30 cellular contexts compared by ENCODE assay signal in genomic region chr6:120681204-120681603, GRCh38.
"Had no signal": no experiment of that assay in that cellular context is flagged by ENCODE, and none has a peak within 500 bp of the region (broad histone marks: within the 10 kb centered on the region; RNA-seq: fewer than 3 reads in every experiment).

No MANE protein-coding gene starts in this region.

- DNase-seq: activated CD4-positive, alpha-beta memory T cell treated with anti-CD3 and anti-CD28 coated beads for 36 hours; activated CD4-positive, alpha-beta T cell treated with anti-CD3 and anti-CD28 coated beads for 36 hours; activated CD4-positive, alpha-beta T cell treated with anti-CD3 and anti-CD28 coated beads, Interleukin-2, amount 10 ng/mL, durations not matched to agents 24 days and 14 days; activated CD4-positive, CD25-positive, alpha-beta regulatory T cell; activated CD4-positive, CD25-positive, alpha-beta regulatory T cell treated with anti-CD3 and anti-CD28 coated beads, Interleukin-2, amount 50 U/mL, for 72 hours; activated CD8-positive, alpha-beta memory T cell treated with anti-CD3 and anti-CD28 coated beads, Interleukin-2, amount 10 ng/mL, durations not matched to agents 7 days and 5 days; activated CD8-positive, alpha-beta memory T cell treated with anti-CD3 and anti-CD28 coated beads, Interleukin-2, amount 50 U/mL, for 4 hours; activated CD8-positive, alpha-beta T cell treated with anti-CD3 and anti-CD28 coated beads, Interleukin-2, amount 10 ng/mL, durations not matched to agents 7 days and 5 days; activated gamma-delta T cell; activated naive CD4-positive, alpha-beta T cell; activated naive CD4-positive, alpha-beta T cell treated with anti-CD3 and anti-CD28 coated beads, Interleukin-2, amount 10 ng/mL, durations not matched to agents 7 days and 5 days; activated naive CD8-positive, alpha-beta T cell treated with anti-CD3 and anti-CD28 coated beads, Interleukin-2, amount 10 ng/mL, durations not matched to agents 7 days and 5 days; activated T-cell treated with anti-CD3 and anti-CD28 coated beads, Interleukin-2, amount 50 U/mL, for 1 hour; activated T-cell treated with anti-CD3 and anti-CD28 coated beads, Interleukin-2, amount 50 U/mL, for 48 hours; amniotic stem cell; aorta; body of pancreas; caudate nucleus; cortex of kidney; dermis blood vessel endothelial cell; effector CD4-positive, alpha-beta T cell; effector memory CD8-positive, alpha-beta T cell; esophagus squamous epithelium; foreskin melanocyte; head of caudate nucleus; hippocampal formation; T-helper 2 cell had no signal

- H3K9me3 ChIP-seq: body of pancreas, esophagus squamous epithelium, gastroesophageal sphincter had no signal

- H3K36me3 ChIP-seq: esophagus squamous epithelium, gastroesophageal sphincter had no signal

- H3K27ac ChIP-seq: body of pancreas, epithelial cell of prostate, esophagus squamous epithelium, gastroesophageal sphincter had no signal

- H3K4me3 ChIP-seq: body of pancreas, esophagus squamous epithelium, gastroesophageal sphincter had no signal

- ATAC-seq: activated CD4-positive, alpha-beta T cell treated with anti-CD3 and anti-CD28 coated beads for 36 hours; activated CD8-positive, alpha-beta memory T cell treated with anti-CD3 and anti-CD28 coated beads, Interleukin-2, amount 10 ng/mL, durations not matched to agents 7 days and 5 days; activated CD8-positive, alpha-beta T cell treated with anti-CD3 and anti-CD28 coated beads, Interleukin-2, amount 10 ng/mL, durations not matched to agents 7 days and 5 days; activated naive CD4-positive, alpha-beta T cell treated with anti-CD3 and anti-CD28 coated beads, Interleukin-2, amount 50 U/mL, for 72 hours; body of pancreas; effector memory CD8-positive, alpha-beta T cell; gastroesophageal sphincter had no signal
